Comparison of ENCODE assay signal across 10 cellular contexts in the genomic region with DNA sequence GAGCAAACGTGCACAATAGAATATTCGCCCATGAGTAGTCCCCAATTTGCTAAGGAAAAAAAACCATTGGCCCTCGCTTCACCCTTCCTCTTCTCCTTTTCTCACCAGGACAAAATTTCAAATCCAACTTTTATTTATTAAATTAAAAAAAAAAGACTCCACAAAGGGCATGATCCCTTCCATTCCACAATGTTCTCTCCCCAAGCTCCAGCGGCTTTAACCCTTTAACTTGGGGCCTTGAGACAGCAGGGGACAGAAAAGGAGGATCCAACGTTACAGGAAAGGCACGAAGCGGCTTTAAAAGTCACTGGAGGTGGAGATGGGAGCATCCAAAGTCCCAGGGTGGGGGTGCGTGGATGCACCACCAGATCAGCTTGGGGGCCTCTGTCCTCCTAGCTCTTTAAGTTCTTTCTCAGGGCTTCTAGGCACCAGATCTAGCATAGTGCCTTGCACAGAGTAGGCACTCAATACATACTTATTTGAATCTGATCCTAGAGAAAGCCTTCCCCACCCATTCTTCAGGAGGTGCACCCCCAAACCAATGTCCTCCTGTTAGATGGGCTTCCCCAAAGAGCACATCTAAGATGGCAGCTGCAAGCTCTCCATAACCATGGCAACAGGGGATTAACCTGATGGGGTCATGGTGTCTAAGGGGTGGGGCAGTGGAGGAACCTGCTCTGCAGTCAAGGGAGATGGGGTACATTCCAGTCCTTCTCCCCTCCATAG. TPM values are rescaled to one million over a fixed set of nuclear protein-coding genes. Genes with fewer than 3 reads are reported as not detected.
DNase-seq lines count a peak whose midpoint lies in the region; ATAC-seq and TF ChIP-seq lines count a peak whose summit lies in the region.
"Had no signal": no experiment of that assay in that cellular context is flagged by ENCODE, and none has a peak within 500 bp of the region (broad histone marks: within the 10 kb centered on the region; RNA-seq: fewer than 3 reads in every experiment).

No MANE protein-coding gene starts in this region.

- H4K20me1 ChIP-seq in KMS-11 (ENCODE audit: insufficient read depth) (no peaks in the 10 kb centered on the region), neural progenitor cell (ENCODE audit: low read depth) (no peaks in the 10 kb centered on the region)

- peaks cover 54% of the 10 kb centered on the region for H3K4me1 ChIP-seq in KMS-11 (ENCODE audit: low read depth, poor library complexity, severe bottlenecking)
- H3K4me1 ChIP-seq in neural progenitor cell, result peaks cover 30% of the 10 kb centered on the region

- DNase-seq in NCI-H748 (lab: John Stamatoyannopoulos, UW; ENCODE audit: unreplicated experiment) (peak; percentile 20), NCI-H748 treated with DMSO at 0.1 percent for 48 hours (lab: John Stamatoyannopoulos, UW) (no peak), neural progenitor cell (ENCODE audit: low spot score) (peak; percentile 49), GOT3 (lab: John Stamatoyannopoulos, UW) (no peak)
- no peak for DNase-seq in central memory CD8-positive, alpha-beta T cell (ENCODE audit: low spot score in 2 of 2)

- H3K27me3 Mint-ChIP-seq in central memory CD8-positive, alpha-beta T cell, result no peaks in the 10 kb centered on the region
- H3K27me3 Mint-ChIP-seq in neural progenitor cell (ENCODE audit: insufficient read depth, low read depth), result peaks cover 6% of the 10 kb centered on the region

- peaks cover 5% of the 10 kb centered on the region for H3K36me3 Mint-ChIP-seq in central memory CD8-positive, alpha-beta T cell (ENCODE audit: insufficient read depth)
- no peaks in the 10 kb centered on the region for H3K36me3 Mint-ChIP-seq in neural progenitor cell
- H3K36me3 Mint-ChIP-seq: activated naive CD4-positive, alpha-beta T cell treated with anti-CD3 and anti-CD28 coated beads, Interleukin-2, amount 50 U/mL, for 72 hours had no signal

- no peak overlapping the region for H3K4me3 ChIP-seq in KMS-11 (IDR thresholded peaks at IDR 0.05; ENCODE audit: insufficient read depth, low read depth, low read length)
- H3K4me3 ChIP-seq in neural progenitor cell, result no peak overlapping the region

- H2AFZ ChIP-seq in KMS-11 (ENCODE audit: low read depth) (no peak overlapping the region), neural progenitor cell (replicated peaks) (no peak overlapping the region)

- H3K4me1 Mint-ChIP-seq in central memory CD8-positive, alpha-beta T cell, result peaks cover 21% of the 10 kb centered on the region
- H3K4me1 Mint-ChIP-seq in neural progenitor cell, result peaks cover 42% of the 10 kb centered on the region

- H3K9me3 ChIP-seq in neural progenitor cell (ENCODE audit: low read depth), result no peaks in the 10 kb centered on the region

- peaks cover 48% of the 10 kb centered on the region for H3F3A ChIP-seq in neural progenitor cell (ENCODE audit: low read depth)

- H3K27ac ChIP-seq in KMS-11 (no peak overlapping the region), neural progenitor cell (no peak overlapping the region)

- H3K27ac Mint-ChIP-seq in central memory CD8-positive, alpha-beta T cell (ENCODE audit: low read depth), result no peak overlapping the region
- peak overlapping the region; percentile 50 for H3K27ac Mint-ChIP-seq in neural progenitor cell

- no peaks in the 10 kb centered on the region for H3K36me3 ChIP-seq in KMS-11 (ENCODE audit: insufficient read depth)
- no peaks in the 10 kb centered on the region for H3K36me3 ChIP-seq in neural progenitor cell

- H3K79me2 ChIP-seq in KMS-11 (ENCODE audit: insufficient read depth, low read depth), result no peaks in the 10 kb centered on the region
- no peaks in the 10 kb centered on the region for H3K79me2 ChIP-seq in neural progenitor cell (ENCODE audit: low read depth)

- no peaks in the 10 kb centered on the region for H3K9me3 Mint-ChIP-seq in central memory CD8-positive, alpha-beta T cell
- no peaks in the 10 kb centered on the region for H3K9me3 Mint-ChIP-seq in neural progenitor cell
- H3K9me3 Mint-ChIP-seq: activated naive CD4-positive, alpha-beta T cell treated with anti-CD3 and anti-CD28 coated beads, Interleukin-2, amount 50 U/mL, for 72 hours had no signal

- H3K4me2 ChIP-seq in KMS-11 (peak overlapping the region; percentile 97; the same call in 1 of the 2 replicates), neural progenitor cell (peak overlapping the region; percentile 90)

- TF ChIP-seq CTCF in KMS-11 (conservative IDR thresholded peaks at IDR 0.05; ENCODE audit: low read depth, low read length) (no peak), neural progenitor cell (IDR thresholded peaks at IDR 0.05) (no peak)

- H3K4me3 Mint-ChIP-seq in central memory CD8-positive, alpha-beta T cell, result peak overlapping the region; percentile 66
- peak overlapping the region; percentile 85 for H3K4me3 Mint-ChIP-seq in neural progenitor cell

- H3K9ac ChIP-seq in KMS-11 (no peak overlapping the region), neural progenitor cell (no peak overlapping the region)

- ATAC-seq in central memory CD8-positive, alpha-beta T cell (replicated peaks; ENCODE audit: extremely low read depth, poor library complexity, severe bottlenecking), result no peak
- no peak for ATAC-seq in HG03342 (IDR thresholded peaks at IDR 0.05; ENCODE audit: unreplicated experiment)
- no peak for ATAC-seq in GM21529 (IDR thresholded peaks at IDR 0.05; ENCODE audit: unreplicated experiment)
- ATAC-seq: activated naive CD4-positive, alpha-beta T cell treated with anti-CD3 and anti-CD28 coated beads, Interleukin-2, amount 50 U/mL, for 72 hours had no signal

- H3K27me3 ChIP-seq in KMS-11 (ENCODE audit: insufficient read depth, low read depth) (no peaks in the 10 kb centered on the region), neural progenitor cell (peaks cover 48% of the 10 kb centered on the region)

RNA-seq across cellular contexts. Expression of gene AAAS, which starts 5.2 kb away (rescaled TPM):
- 51.0 and 105 TPM in 2 replicates for total RNA-seq in neural progenitor cell (ENCODE audit: low replicate concordance)

RNA-seq across cellular contexts. Expression of gene SP7, which starts 9.5 kb away (rescaled TPM):
- total RNA-seq in neural progenitor cell (ENCODE audit: low replicate concordance), result 0.74 and 0.90 TPM in 2 replicates
- total RNA-seq: activated naive CD4-positive, alpha-beta T cell treated with anti-CD3 and anti-CD28 coated beads, Interleukin-2, amount 50 U/mL, for 72 hours; mononuclear cell had no signal

RNA-seq across cellular contexts. Expression of gene MYG1, which starts 27.1 kb away (rescaled TPM):
- total RNA-seq in neural progenitor cell (ENCODE audit: low replicate concordance), result 48.8 and 55.7 TPM in 2 replicates

RNA-seq across cellular contexts. Expression of gene PFDN5, which starts 31.3 kb away (rescaled TPM):
- 425 and 443 TPM in 2 replicates for total RNA-seq in neural progenitor cell (ENCODE audit: low replicate concordance)

RNA-seq across cellular contexts. Expression of gene SP1, which starts 53.4 kb away (rescaled TPM):
- 67.8 and 71.0 TPM in 2 replicates for total RNA-seq in neural progenitor cell (ENCODE audit: low replicate concordance)

Comparison
In these comparisons a context has a peak if more than half of its experiments do, and no peak if none do; other contexts are left out.
1. DNase-seq: peak in NCI-H748 (single experiment) and neural progenitor cell (single experiment); none in NCI-H748 treated with DMSO at 0.1 percent for 48 hours (single experiment), central memory CD8-positive, alpha-beta T cell (0 of 2) and GOT3 (single experiment).